Comparison of ENCODE assay signal across 8 cellular contexts in genomic region chr1:164558461-164559341, GRCh38. TPM values are rescaled to one million over a fixed set of nuclear protein-coding genes. Genes with fewer than 3 reads are reported as not detected.
DNase-seq lines count a peak whose midpoint lies in the region; ATAC-seq and TF ChIP-seq lines count a peak whose summit lies in the region.

PBX1 (plus strand) TSS chr1:164559184.

- no peak within 1 kb of the TSS for H4K12ac ChIP-seq in trophoblast cell (ENCODE audit: low read depth, low read length)

- H2AFZ ChIP-seq in trophoblast cell (ENCODE audit: insufficient read depth, low read length, poor library complexity): no peak within 1 kb of the TSS

- H4K91ac ChIP-seq in trophoblast cell (ENCODE audit: low read depth, low read length): peak within 1 kb of the TSS; percentile 66

- peaks cover 6% of the 10 kb centered on the region for H3K79me1 ChIP-seq in trophoblast cell (ENCODE audit: low read length)

- peaks cover 2% of the 10 kb centered on the region for H3K79me2 ChIP-seq in trophoblast cell (ENCODE audit: control insufficient read depth, insufficient read depth, low read length, poor library complexity)

- peak within 1 kb of the TSS; percentile 46 to 91 (median 84) for H3K27ac ChIP-seq in heart right ventricle
- H3K27ac ChIP-seq in trophoblast cell (ENCODE audit: low read depth, low read length): peak within 1 kb of the TSS; percentile 97
- H3K27ac ChIP-seq in tibial artery: peak within 1 kb of the TSS; percentile 80 to 88

- no peak within 1 kb of the TSS for H3K18ac ChIP-seq in trophoblast cell (ENCODE audit: low read length)

- H3K4ac ChIP-seq in trophoblast cell (ENCODE audit: low read depth, low read length): peak within 1 kb of the TSS; percentile 68

- no peak within 1 kb of the TSS for H3K23ac ChIP-seq in trophoblast cell (ENCODE audit: low read length)

- H3K36me3 ChIP-seq in GM06990 (ENCODE audit: control insufficient read depth, insufficient read depth, low read length) (no peaks in the 10 kb centered on the region), heart right ventricle (no peaks in the 10 kb centered on the region), trophoblast cell (ENCODE audit: control insufficient read depth in 1 of 2, insufficient read depth in 2 of 2, low read length in 2 of 2) (no peaks in the 10 kb centered on the region), tibial artery (no peaks in the 10 kb centered on the region)

- H3K4me1 ChIP-seq in heart right ventricle (peaks cover 0 to 12% (median 8%) of the 10 kb centered on the region in 9 donors), trophoblast cell (ENCODE audit: control insufficient read depth in 1 of 2, insufficient read depth in 2 of 2, low read length in 2 of 2) (no peaks in the 10 kb centered on the region), tibial artery (peaks cover 0 to 8% (median 0%) of the 10 kb centered on the region in 4 donors)

- H3K9ac ChIP-seq in trophoblast cell (ENCODE audit: low read length): peak within 1 kb of the TSS; percentile 90

- TF ChIP-seq CTCF in GM06990 (IDR thresholded peaks at IDR 0.05; ENCODE audit: insufficient read depth, low read length, poor library complexity, severe bottlenecking): no peak
- no peak for TF ChIP-seq CTCF in heart right ventricle (IDR thresholded peaks at IDR 0.05)
- no peak for TF ChIP-seq CTCF in tibial artery (IDR thresholded peaks at IDR 0.05)

- no peaks in the 10 kb centered on the region for H3K9me3 ChIP-seq in heart right ventricle
- no peaks in the 10 kb centered on the region for H3K9me3 ChIP-seq in trophoblast cell (ENCODE audit: insufficient read depth, low read depth, low read length)
- no peaks in the 10 kb centered on the region for H3K9me3 ChIP-seq in tibial artery

- H3K4me3 ChIP-seq in GM06990 (replicated peaks; ENCODE audit: low read depth, low read length) (peak within 1 kb of the TSS; percentile 57), heart right ventricle (peak within 1 kb of the TSS; percentile 55 to 79 (median 73)), trophoblast cell (ENCODE audit: low read depth, low read length) (peak within 1 kb of the TSS; percentile 92), tibial artery (peak within 1 kb of the TSS; percentile 62 to 89)

- peak within 1 kb of the TSS; percentile 8 for H2BK12ac ChIP-seq in trophoblast cell (ENCODE audit: low read length)

- H3K27me3 ChIP-seq in GM06990 (replicated peaks; ENCODE audit: control insufficient read depth, insufficient read depth, low read length) (no peaks in the 10 kb centered on the region), heart right ventricle (peaks cover 0 to 15% (median 0%) of the 10 kb centered on the region in 7 donors), trophoblast cell (ENCODE audit: insufficient read depth, low read length) (no peaks in the 10 kb centered on the region), tibial artery (no peaks in the 10 kb centered on the region)

- H3K4me2 ChIP-seq in trophoblast cell (ENCODE audit: low read length): peak within 1 kb of the TSS; percentile 89

- no peak within 1 kb of the TSS for H2BK120ac ChIP-seq in trophoblast cell (ENCODE audit: insufficient read depth, low read length, poor library complexity)

- intact Hi-C loops in heart right ventricle (cut with DNase I) (loop anchor here in 3 of 10 donors (2.0 to 10.0 kb wide), 6 partner anchors 49 to 392 kb away; no protein-coding TSS in a partner anchor), tibial artery (cut with DNase I; ENCODE audit: low total_unique reads) (loop anchor here (2.0 kb wide), 1 partner anchor 36 kb away; no protein-coding TSS in a partner anchor)

- no peak within 1 kb of the TSS for H4K8ac ChIP-seq in trophoblast cell (ENCODE audit: low read depth, low read length)

- WGBS in heart right ventricle, 2 donors: 0 to 1% methylated on average over 23 to 28 of the region's 28 CpGs
- no CpG with 5 or more reads among the region's 28 CpGs for WGBS in trophoblast cell (ENCODE audit: extremely low coverage, insufficient coverage, insufficient read length)

- peak within 1 kb of the TSS; percentile 92 for H3K14ac ChIP-seq in trophoblast cell (ENCODE audit: low read length)

- DNase-seq in GM06990 (ENCODE audit: extremely low read depth, insufficient read length) (peak; percentile 29), NCI-H1417 (lab: John Stamatoyannopoulos, UW) (peak; percentile 95 to 100 (median 99)), SW480 (ENCODE audit: low spot score) (peak; percentile 92), amniotic stem cell (lab: John Stamatoyannopoulos, UW) (peak; percentile 95), heart right ventricle (peak; percentile 96 to 98), trophoblast cell (peak; percentile 94 to 95), tibial artery (peak; percentile 99)

- peak within 1 kb of the TSS; percentile 91 for H2BK5ac ChIP-seq in trophoblast cell (ENCODE audit: low read depth, low read length, poor library complexity)

- H2AK5ac ChIP-seq in trophoblast cell (ENCODE audit: low read length): no peak within 1 kb of the TSS

- peak; percentile 100 for ATAC-seq in HG02678 (IDR thresholded peaks at IDR 0.05; ENCODE audit: unreplicated experiment)
- ATAC-seq in heart right ventricle: peak; percentile 97 to 100 (median 99)

RNA-seq across cellular contexts. Expression of gene PBX1, which starts in this region (rescaled TPM):
- total RNA-seq in heart right ventricle: 10 to 100 TPM; 53.3 to 91.8 (median 64.4) TPM
- polyA plus RNA-seq in heart right ventricle: 10 to 100 TPM; 13.3 to 17.6 TPM
- polyA plus RNA-seq in trophoblast cell (2013): 67.5 and 74.6 TPM in 2 replicates

Comparison
In these comparisons a context has a peak if more than half of its experiments do, and no peak if none do; other contexts are left out.
1. Peak in every context shown above with its lines: DNase-seq, ATAC-seq, H3K4me3 ChIP-seq and H3K27ac ChIP-seq.
2. DNase-seq: peak in every context shown above with its lines; median percentile 99 in NCI-H1417; 99 in tibial artery; 97 in heart right ventricle; 95 in amniotic stem cell; 94 in trophoblast cell; 92 in SW480; 29 in GM06990.